In genomic region chr3:139388961-139389551, GRCh38 we compare ENCODE assay signal across 8 cellular contexts. TPM values are rescaled to one million over a fixed set of nuclear protein-coding genes. Genes with fewer than 3 reads are reported as not detected.
DNase-seq lines count a peak whose midpoint lies in the region; ATAC-seq and TF ChIP-seq lines count a peak whose summit lies in the region.

No MANE protein-coding gene starts in this region.

- CTCF ChIA-PET in CD8-positive, alpha-beta T cell (lab: Charles Lee), result interaction anchor here (1.0 to 1.4 kb wide), 4 partner anchors 36 to 466 kb away, joined by 3 to 5 read pairs (median 4); no protein-coding TSS in a partner anchor

- peaks cover 60% of the 10 kb centered on the region for H3K4me1 Mint-ChIP-seq in CD8-positive, alpha-beta T cell (ENCODE audit: low read depth)
- peaks cover 47% of the 10 kb centered on the region for H3K4me1 Mint-ChIP-seq in activated naive CD8-positive, alpha-beta T cell treated with anti-CD3 and anti-CD28 coated beads, Interleukin-2, amount 50 U/mL, for 24 hours

- H3K4me2 ChIP-seq in KMS-11, result peak overlapping the region; percentile 61

- peak overlapping the region; percentile 99 for H3K27ac Mint-ChIP-seq in CD8-positive, alpha-beta T cell
- peak overlapping the region; percentile 99 for H3K27ac Mint-ChIP-seq in activated naive CD8-positive, alpha-beta T cell treated with anti-CD3 and anti-CD28 coated beads, Interleukin-2, amount 50 U/mL, for 24 hours

- H3K9ac ChIP-seq in KMS-11 (peak overlapping the region; percentile 93), iPS-18a (ENCODE audit: low read length) (peak overlapping the region; percentile 97)

- POLR2A ChIA-PET in CD8-positive, alpha-beta T cell (lab: Charles Lee), result interaction anchor here (0.8 to 1.4 kb wide), 2 partner anchors 14 to 45 kb away, joined by 3 to 4 read pairs; partner anchors contain the start of gene MRPS22

- peak overlapping the region; percentile 72 for H3K4me3 ChIP-seq in CD8-positive, alpha-beta T cell (ENCODE audit: low read depth, low read length)
- peak overlapping the region; percentile 91 for H3K4me3 ChIP-seq in KMS-11 (IDR thresholded peaks at IDR 0.05; ENCODE audit: insufficient read depth, low read depth, low read length)
- peak overlapping the region; percentile 99 for H3K4me3 ChIP-seq in iPS-18a (ENCODE audit: low read length)

- no peaks in the 10 kb centered on the region for H3K9me3 Mint-ChIP-seq in CD8-positive, alpha-beta T cell
- no peaks in the 10 kb centered on the region for H3K9me3 Mint-ChIP-seq in activated naive CD8-positive, alpha-beta T cell treated with anti-CD3 and anti-CD28 coated beads, Interleukin-2, amount 50 U/mL, for 24 hours

- DNase-seq in CD8-positive, alpha-beta T cell, result peak in 4 of 7 experiments; percentile 3 to 44 (median 40)
- DNase-seq in activated naive CD8-positive, alpha-beta T cell treated with anti-CD3 and anti-CD28 coated beads, Interleukin-2, amount 50 U/mL, for 24 hours, result no peak
- peak; percentile 11 to 17 for DNase-seq in stimulated activated CD4-positive, alpha-beta T cell treated with anti-CD3 and anti-CD28 coated beads, Interleukin-2, amount 100 ng/mL, for 48 hours
- no peak for DNase-seq in amygdala (lab: John Stamatoyannopoulos, UW)

- peaks cover 18% of the 10 kb centered on the region for H3K4me1 ChIP-seq in CD8-positive, alpha-beta T cell (ENCODE audit: insufficient read depth, low read length)
- peaks cover 20% of the 10 kb centered on the region for H3K4me1 ChIP-seq in KMS-11 (ENCODE audit: low read depth, poor library complexity, severe bottlenecking)
- peaks cover 5% of the 10 kb centered on the region for H3K4me1 ChIP-seq in iPS-18a (ENCODE audit: control insufficient read depth, low read depth, low read length)

- no peaks in the 10 kb centered on the region for H3K36me3 ChIP-seq in CD8-positive, alpha-beta T cell (ENCODE audit: insufficient read depth, low read length)
- H3K36me3 ChIP-seq in KMS-11 (ENCODE audit: insufficient read depth) (no peaks in the 10 kb centered on the region; the same call in 1 of the 2 replicates), iPS-18a (ENCODE audit: control insufficient read depth, low read depth, low read length) (no peaks in the 10 kb centered on the region)

- H3K27me3 Mint-ChIP-seq in CD8-positive, alpha-beta T cell (ENCODE audit: low read depth), result no peaks in the 10 kb centered on the region
- H3K27me3 Mint-ChIP-seq in activated naive CD8-positive, alpha-beta T cell treated with anti-CD3 and anti-CD28 coated beads, Interleukin-2, amount 50 U/mL, for 24 hours, result no peaks in the 10 kb centered on the region

- peak overlapping the region; percentile 90 for H2AFZ ChIP-seq in KMS-11 (ENCODE audit: low read depth)

- peak; percentile 41 for ATAC-seq in CD8-positive, alpha-beta T cell
- ATAC-seq in GM19463 (IDR thresholded peaks at IDR 0.05; ENCODE audit: unreplicated experiment) (peak; percentile 4), GM18858 (IDR thresholded peaks at IDR 0.05; ENCODE audit: unreplicated experiment) (no peak)
- peak; percentile 26 for ATAC-seq in activated naive CD8-positive, alpha-beta T cell treated with anti-CD3 and anti-CD28 coated beads, Interleukin-2, amount 50 U/mL, for 24 hours

- intact Hi-C loops in CD8-positive, alpha-beta T cell (cut with DNase I, micrococcal nuclease), result loop anchor here (1.0 to 5.0 kb wide), 4 partner anchors 45 to 1202 kb away; partner anchors contain the start of genes MRPS22 (in 2 of the 2), ARMC8 (in 1 of the 2), CEP70 (in 1 of the 2) and NME9 (in 1 of the 2)

- peaks cover 64% of the 10 kb centered on the region for H3K79me2 ChIP-seq in KMS-11 (ENCODE audit: insufficient read depth, low read depth)

- H3K27me3 ChIP-seq in CD8-positive, alpha-beta T cell (ENCODE audit: insufficient read depth, low read length), result no peaks in the 10 kb centered on the region
- no peaks in the 10 kb centered on the region for H3K27me3 ChIP-seq in KMS-11 (ENCODE audit: insufficient read depth, low read depth)
- no peaks in the 10 kb centered on the region for H3K27me3 ChIP-seq in iPS-18a (ENCODE audit: control insufficient read depth, insufficient read depth, low read length)

- no peaks in the 10 kb centered on the region for H3K9me3 ChIP-seq in CD8-positive, alpha-beta T cell (ENCODE audit: low read length)
- no peaks in the 10 kb centered on the region for H3K9me3 ChIP-seq in iPS-18a (ENCODE audit: control insufficient read depth, low read depth, low read length)

- peak overlapping the region; percentile 100 for H3K4me3 Mint-ChIP-seq in CD8-positive, alpha-beta T cell
- peak overlapping the region; percentile 96 for H3K4me3 Mint-ChIP-seq in activated naive CD8-positive, alpha-beta T cell treated with anti-CD3 and anti-CD28 coated beads, Interleukin-2, amount 50 U/mL, for 24 hours

- TF ChIP-seq CTCF in CD8-positive, alpha-beta T cell (IDR thresholded peaks at IDR 0.05), result no peak
- TF ChIP-seq CTCF in KMS-11 (conservative IDR thresholded peaks at IDR 0.05; ENCODE audit: low read depth, low read length), result no peak

- H4K20me1 ChIP-seq in KMS-11 (ENCODE audit: insufficient read depth), result no peaks in the 10 kb centered on the region

- H3K36me3 Mint-ChIP-seq in CD8-positive, alpha-beta T cell, result peaks cover 18% of the 10 kb centered on the region
- peaks cover 1% of the 10 kb centered on the region for H3K36me3 Mint-ChIP-seq in activated naive CD8-positive, alpha-beta T cell treated with anti-CD3 and anti-CD28 coated beads, Interleukin-2, amount 50 U/mL, for 24 hours (ENCODE audit: low read depth)

- H3K27ac ChIP-seq in CD8-positive, alpha-beta T cell (ENCODE audit: low read depth, low read length), result peak overlapping the region; percentile 92
- H3K27ac ChIP-seq in KMS-11 (peak overlapping the region; percentile 89), iPS-18a (ENCODE audit: low read length) (peak overlapping the region; percentile 96)

RNA-seq across cellular contexts. Expression of gene COPB2, which starts 0.4 kb away (rescaled TPM):
- 10 to 100 TPM; 12.8 to 16.4 TPM for total RNA-seq in CD8-positive, alpha-beta T cell

RNA-seq across cellular contexts. Expression of gene MRPS22, which starts 45.2 kb away (rescaled TPM):
- total RNA-seq in CD8-positive, alpha-beta T cell, result 10 to 100 TPM; 55.4 to 57.6 TPM

Comparison
In these comparisons a context has a peak if more than half of its experiments do, and no peak if none do; other contexts are left out.
1. DNase-seq: peak in CD8-positive, alpha-beta T cell (4 of 7) and stimulated activated CD4-positive, alpha-beta T cell treated with anti-CD3 and anti-CD28 coated beads, Interleukin-2, amount 100 ng/mL, for 48 hours (2 of 2); none in activated naive CD8-positive, alpha-beta T cell treated with anti-CD3 and anti-CD28 coated beads, Interleukin-2, amount 50 U/mL, for 24 hours (single experiment) and amygdala (0 of 56).
2. Peak in every context shown above with its lines, with median percentiles within 50 percentile points of each other: H3K27ac ChIP-seq and H3K4me3 ChIP-seq.